11 cellular contexts compared by ENCODE assay signal in the genomic region with DNA sequence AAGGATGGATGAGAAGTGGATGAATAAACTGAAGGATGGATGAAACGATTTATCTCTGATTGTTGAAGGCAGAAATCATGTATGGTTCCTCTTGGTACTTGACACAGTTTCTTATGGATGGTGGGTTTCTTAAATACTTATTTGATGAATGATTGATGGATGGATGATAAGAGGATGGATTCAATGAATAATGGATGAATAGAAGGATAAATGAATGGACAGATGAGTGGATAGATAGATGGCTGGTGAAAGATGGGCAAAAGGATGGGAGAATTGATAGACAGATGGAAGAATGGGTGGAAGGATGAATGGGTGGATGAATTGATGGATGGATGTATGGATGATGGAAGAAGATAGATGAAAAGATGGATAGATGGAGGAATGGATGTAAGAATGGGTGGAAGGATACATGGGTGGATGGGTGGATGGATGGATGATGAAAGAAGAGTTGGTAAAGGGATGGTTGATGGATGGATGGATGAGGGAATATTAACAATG. TPM values are rescaled to one million over a fixed set of nuclear protein-coding genes. Genes with fewer than 3 reads are reported as not detected.
"Had no signal": no experiment of that assay in that cellular context is flagged by ENCODE, and none has a peak within 500 bp of the region (broad histone marks: within the 10 kb centered on the region; RNA-seq: fewer than 3 reads in every experiment).

No MANE protein-coding gene starts in this region.

- DNase-seq: IMR-90, Karpas-422, KBM-7, KG1 had no signal

- ATAC-seq: K562 had no signal

- FAIRE-seq: HTR-8/SVneo, K562 had no signal

- H3K4me3 ChIP-seq: K562 had no signal

- H3K4me2 ChIP-seq: KMS-11 had no signal

- H3K9ac ChIP-seq: KMS-11 had no signal

- H3K27ac ChIP-seq: HL-60, KMS-11 had no signal

RNA-seq across cellular contexts. Expression of gene ELSPBP1, which starts 1.8 kb away (rescaled TPM):
- total RNA-seq: HT-29, HT1080, IMR-90, K562 had no signal
- polyA plus RNA-seq: IgD-negative memory B cell, IMR-90, K562 had no signal

RNA-seq across cellular contexts. Expression of gene BSPH1, which starts 4.3 kb away (rescaled TPM):
- total RNA-seq: HT-29, HT1080, IMR-90, K562 had no signal
- polyA plus RNA-seq: IgD-negative memory B cell, IMR-90, K562 had no signal

RNA-seq across cellular contexts. Expression of gene CABP5, which starts 47.6 kb away (rescaled TPM):
- total RNA-seq: HT-29, HT1080, IMR-90, K562 had no signal
- polyA plus RNA-seq: IgD-negative memory B cell, IMR-90, K562 had no signal
